1 cellular context compared by ENCODE assay signal in the genomic region with DNA sequence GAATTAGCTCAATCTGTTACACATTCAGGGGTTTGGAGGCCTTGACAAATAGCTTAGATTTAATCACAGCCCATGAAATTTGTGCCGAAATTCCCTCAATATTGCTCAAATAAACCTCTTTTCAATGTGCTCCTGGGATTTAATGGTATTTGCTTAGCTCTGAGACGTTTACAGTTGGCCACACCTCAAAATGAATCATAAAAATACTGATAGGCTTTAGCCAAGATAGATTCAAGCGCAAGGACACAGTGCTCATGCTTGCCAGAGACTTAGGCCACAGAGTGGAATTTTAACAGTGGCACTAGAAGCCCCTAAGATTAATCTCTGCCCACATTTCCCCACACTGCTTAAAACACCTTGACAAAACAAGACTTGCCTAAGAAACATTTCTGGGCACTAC.
A peak's percentile ranks its signal among the peaks of the same experiment; 100 is the strongest.
TF ChIP-seq lines count a peak whose summit lies in the region.

No MANE protein-coding gene starts in this region.

TF ChIP-seq in A549, 52 proteins besides CTCF, POLR2A, EP300 and RAD21 (continued from another document):
- TF ChIP-seq MAX (IDR thresholded peaks at IDR 0.05) (0 out of 2 replicates have a peak, but pooled peaks have one; percentile 16), GATA3 (IDR thresholded peaks at IDR 0.05; ENCODE audit: borderline replicate concordance) (peak; percentile 70; the same call in 1 of the 2 replicates), HOXA7 (CRISPR knock-in tag; IDR thresholded peaks at IDR 0.05) (no peak), RARB (CRISPR knock-in tag; IDR thresholded peaks at IDR 0.05) (no peak), RCOR1 (IDR thresholded peaks at IDR 0.05; ENCODE audit: low read depth, low read length) (no peak), FOSL2 (IDR thresholded peaks at IDR 0.05) (no peak), FOSL2 (CRISPR knock-in tag; IDR thresholded peaks at IDR 0.05) (peak; percentile 35; the same call in 1 of the 2 replicates), ZC3H11A (IDR thresholded peaks at IDR 0.05) (no peak), SMC3 (IDR thresholded peaks at IDR 0.05) (no peak), EHMT2 (IDR thresholded peaks at IDR 0.05; ENCODE audit: low read depth) (no peak), MYC (IDR thresholded peaks at IDR 0.05; ENCODE audit: borderline replicate concordance, low read length) (no peak), RNF2 (IDR thresholded peaks at IDR 0.05; ENCODE audit: borderline replicate concordance, low read depth) (no peak), BHLHE40 (IDR thresholded peaks at IDR 0.05; ENCODE audit: low read depth, low read length) (no peak), HMGXB4 (CRISPR knock-in tag; IDR thresholded peaks at IDR 0.05; ENCODE audit: borderline replicate concordance) (no peak), CEBPB (IDR thresholded peaks at IDR 0.05) (peak in 1 of 2 experiments; percentile 5; a peak in 1 of 4 replicates), HOXB13 (CRISPR knock-in tag; IDR thresholded peaks at IDR 0.05; ENCODE audit: low read depth) (no peak), POLR2AphosphoS2 (conservative IDR thresholded peaks at IDR 0.05; ENCODE audit: low read length) (no peak), USF2 (IDR thresholded peaks at IDR 0.05) (no peak), KDM1A (IDR thresholded peaks at IDR 0.05; ENCODE audit: low read depth) (no peak)
- TF ChIP-seq, protein P1, sequence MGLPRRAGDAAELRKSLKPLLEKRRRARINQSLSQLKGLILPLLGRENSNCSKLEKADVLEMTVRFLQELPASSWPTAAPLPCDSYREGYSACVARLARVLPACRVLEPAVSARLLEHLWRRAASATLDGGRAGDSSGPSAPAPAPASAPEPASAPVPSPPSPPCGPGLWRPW (IDR thresholded peaks at IDR 0.05): no peak
- TF ChIP-seq, protein P2, sequence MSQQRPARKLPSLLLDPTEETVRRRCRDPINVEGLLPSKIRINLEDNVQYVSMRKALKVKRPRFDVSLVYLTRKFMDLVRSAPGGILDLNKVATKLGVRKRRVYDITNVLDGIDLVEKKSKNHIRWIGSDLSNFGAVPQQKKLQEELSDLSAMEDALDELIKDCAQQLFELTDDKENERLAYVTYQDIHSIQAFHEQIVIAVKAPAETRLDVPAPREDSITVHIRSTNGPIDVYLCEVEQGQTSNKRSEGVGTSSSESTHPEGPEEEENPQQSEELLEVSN (IDR thresholded peaks at IDR 0.05; ENCODE audit: borderline replicate concordance, low read depth): no peak
- TF ChIP-seq, protein P3, sequence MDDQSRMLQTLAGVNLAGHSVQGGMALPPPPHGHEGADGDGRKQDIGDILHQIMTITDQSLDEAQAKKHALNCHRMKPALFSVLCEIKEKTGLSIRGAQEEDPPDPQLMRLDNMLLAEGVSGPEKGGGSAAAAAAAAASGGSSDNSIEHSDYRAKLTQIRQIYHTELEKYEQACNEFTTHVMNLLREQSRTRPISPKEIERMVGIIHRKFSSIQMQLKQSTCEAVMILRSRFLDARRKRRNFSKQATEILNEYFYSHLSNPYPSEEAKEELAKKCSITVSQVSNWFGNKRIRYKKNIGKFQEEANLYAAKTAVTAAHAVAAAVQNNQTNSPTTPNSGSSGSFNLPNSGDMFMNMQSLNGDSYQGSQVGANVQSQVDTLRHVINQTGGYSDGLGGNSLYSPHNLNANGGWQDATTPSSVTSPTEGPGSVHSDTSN (IDR thresholded peaks at IDR 0.05): no peak
